ENCODE assay signal across 28 cellular contexts in genomic region chr1:22196641-22197040, GRCh38.
"Had no signal": no experiment of that assay in that cellular context is flagged by ENCODE, and none has a peak within 500 bp of the region (broad histone marks: within the 10 kb centered on the region; RNA-seq: fewer than 3 reads in every experiment).

No MANE protein-coding gene starts in this region.

- H3K4me1 Mint-ChIP-seq: naive B cell had no signal

- ATAC-seq: effector memory CD8-positive, alpha-beta T cell; esophagus mucosa; gastrocnemius medialis; heart right ventricle; left cardiac atrium; left ventricle myocardium superior; mucosa of descending colon had no signal

- H3K9me3 ChIP-seq: colonic mucosa, esophagus squamous epithelium, gastrocnemius medialis, left lung, lower lobe of right lung, mucosa of descending colon had no signal

- FAIRE-seq: endometrium, islet of Langerhans, keratinocyte had no signal

- H3K4me3 Mint-ChIP-seq: dendritic cell treated with granulocyte-macrophage colony-stimulating factor and Interleukin-4, amounts not matched to agents 40 ng/mL and 50 ng/mL, for 4 days; effector memory CD8-positive, alpha-beta T cell; endodermal cell; mesothelial cell of epicardium; naive B cell had no signal

- H3K9me3 Mint-ChIP-seq: dendritic cell treated with granulocyte-macrophage colony-stimulating factor and Interleukin-4, amounts not matched to agents 40 ng/mL and 50 ng/mL, for 4 days; effector memory CD8-positive, alpha-beta T cell; endodermal cell had no signal

- H3K27me3 ChIP-seq: colonic mucosa, left lung had no signal

- H3K27ac ChIP-seq: colonic mucosa, epithelial cell of prostate, esophagus squamous epithelium, gastrocnemius medialis, heart right ventricle, left lung, lower lobe of right lung had no signal

- H3K4me1 ChIP-seq: colonic mucosa, gastrocnemius medialis, heart right ventricle, left lung, lower lobe of right lung had no signal

- DNase-seq: colonic mucosa; cortex of kidney; effector CD8-positive, alpha-beta T cell; effector memory CD8-positive, alpha-beta T cell; endodermal cell; erythroblast; esophagus squamous epithelium; foreskin fibroblast; foreskin melanocyte; gastrocnemius medialis; glutamatergic neuron; head of caudate nucleus; heart right ventricle; hippocampal formation; left cardiac atrium; left lung; left ventricle myocardium superior; lower lobe of right lung; mesenchymal stem cell; mucosa of descending colon; naive B cell had no signal

- H3K36me3 Mint-ChIP-seq: mesothelial cell of epicardium, naive B cell had no signal

- H3K36me3 ChIP-seq: colonic mucosa, esophagus squamous epithelium, gastrocnemius medialis, heart right ventricle, left lung, lower lobe of right lung had no signal

- H3K4me3 ChIP-seq: colonic mucosa, esophagus squamous epithelium, gastrocnemius medialis, heart right ventricle, left lung, lower lobe of right lung, mucosa of descending colon had no signal

- H3K27ac Mint-ChIP-seq: dendritic cell treated with granulocyte-macrophage colony-stimulating factor and Interleukin-4, amounts not matched to agents 40 ng/mL and 50 ng/mL, for 4 days; effector memory CD8-positive, alpha-beta T cell; endodermal cell; mesothelial cell of epicardium had no signal
